8 cellular contexts compared by ENCODE assay signal in the genomic region with DNA sequence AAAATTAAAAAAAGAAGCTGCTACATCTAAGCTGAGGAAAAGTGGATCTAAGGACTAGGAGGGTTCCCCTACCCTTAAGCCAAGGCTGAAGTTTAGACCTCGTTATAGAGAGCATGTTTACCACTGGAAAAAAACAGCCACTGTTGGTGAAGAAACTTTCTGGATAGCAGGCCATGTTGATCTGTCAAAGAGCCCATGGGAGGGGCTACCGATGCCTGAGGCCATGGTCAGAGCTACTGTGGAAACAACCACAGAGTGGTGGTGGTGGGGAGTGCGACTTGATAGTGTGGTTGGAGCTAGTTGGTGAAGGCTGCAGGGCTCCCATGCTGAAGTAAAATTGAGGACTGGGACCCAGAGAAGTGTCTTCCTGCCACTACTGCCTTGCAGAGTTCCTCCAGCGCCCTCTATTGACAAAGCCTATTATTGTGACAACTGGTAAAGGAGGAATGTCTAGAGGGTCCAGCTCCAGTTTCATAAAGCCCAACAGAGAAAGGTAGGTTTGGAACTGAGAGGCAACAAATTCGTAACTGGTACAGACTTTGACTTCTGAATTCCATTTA. TPM values are rescaled to one million over a fixed set of nuclear protein-coding genes. Genes with fewer than 3 reads are reported as not detected.
DNase-seq lines count a peak whose midpoint lies in the region; ATAC-seq and TF ChIP-seq lines count a peak whose summit lies in the region.

No MANE protein-coding gene starts in this region.

- no peaks in the 10 kb centered on the region for H3K9me3 Mint-ChIP-seq in Caco-2 (ENCODE audit: unreplicated experiment)
- peaks cover 16% of the 10 kb centered on the region for H3K9me3 Mint-ChIP-seq in activated naive CD8-positive, alpha-beta T cell treated with anti-CD3 and anti-CD28 coated beads for 36 hours

- H3K36me3 Mint-ChIP-seq in Caco-2 (ENCODE audit: insufficient read depth, unreplicated experiment) = no peaks in the 10 kb centered on the region
- peaks cover 5% of the 10 kb centered on the region for H3K36me3 Mint-ChIP-seq in activated naive CD8-positive, alpha-beta T cell treated with anti-CD3 and anti-CD28 coated beads for 36 hours

- BruUV-seq in Caco-2 (replicated peaks; lab: Mats Ljungman, UMichigan) = no TSS peak

- H3K27ac ChIP-seq in upper lobe of right lung = no peak overlapping the region

- no peak overlapping the region for H3K4me3 Mint-ChIP-seq in Caco-2 (ENCODE audit: unreplicated experiment)
- no peak overlapping the region for H3K4me3 Mint-ChIP-seq in activated naive CD8-positive, alpha-beta T cell treated with anti-CD3 and anti-CD28 coated beads for 36 hours

- CTCF ChIA-PET in Caco-2 (lab: Charles Lee) = interaction anchor here (0.6 to 1.0 kb wide), 6 partner anchors 9 to 778 kb away, joined by 3 to 4 read pairs (median 3); no protein-coding TSS in a partner anchor

- no peak overlapping the region for H3K27ac Mint-ChIP-seq in Caco-2 (ENCODE audit: unreplicated experiment)
- no peak overlapping the region for H3K27ac Mint-ChIP-seq in activated naive CD8-positive, alpha-beta T cell treated with anti-CD3 and anti-CD28 coated beads for 36 hours

- peak; percentile 96 for ATAC-seq in upper lobe of right lung
- no peak for ATAC-seq in GM21737 (IDR thresholded peaks at IDR 0.05; ENCODE audit: unreplicated experiment)

- POLR2A ChIA-PET in Caco-2 (lab: Charles Lee) = interaction anchor here (0.7 kb wide), 1 partner anchor 57 kb away, joined by 5 read pairs; no protein-coding TSS in a partner anchor

- H3K4me1 Mint-ChIP-seq in Caco-2 (ENCODE audit: low read depth, unreplicated experiment) = no peaks in the 10 kb centered on the region
- H3K4me1 Mint-ChIP-seq in activated naive CD8-positive, alpha-beta T cell treated with anti-CD3 and anti-CD28 coated beads for 36 hours = no peaks in the 10 kb centered on the region

- H3K4me3 ChIP-seq in Caco-2 (ENCODE audit: low read depth, low read length) (no peak overlapping the region), upper lobe of right lung (no peak overlapping the region)

- peak; percentile 61 to 63 for TF ChIP-seq CTCF in Caco-2 (IDR thresholded peaks at IDR 0.05; ENCODE audit: insufficient read depth in 1 of 2, low read depth in 1 of 2, low read length in 1 of 2, severe bottlenecking in 1 of 2, unreplicated experiment in 1 of 2)
- peak; percentile 67 for TF ChIP-seq CTCF in upper lobe of right lung (IDR thresholded peaks at IDR 0.05)

- H3K27me3 ChIP-seq in Caco-2 (replicated peaks; ENCODE audit: control insufficient read depth, insufficient read depth, low read length) (no peaks in the 10 kb centered on the region; the same call in 1 of the 2 replicates), upper lobe of right lung (no peaks in the 10 kb centered on the region)

- intact Hi-C loops in Caco-2 (cut with micrococcal nuclease; ENCODE audit: unreplicated experiment) (loop anchor here (1.0 to 10.0 kb wide), 2 partner anchors 80 to 149 kb away; no protein-coding TSS in a partner anchor), upper lobe of right lung (cut with DNase I) (no loop called here), posterior vena cava (cut with DNase I) (no loop called here)

- H3K4me1 ChIP-seq in Caco-2 = no peaks in the 10 kb centered on the region
- no peaks in the 10 kb centered on the region for H3K4me1 ChIP-seq in upper lobe of right lung

- peaks cover 4% of the 10 kb centered on the region for H3K27me3 Mint-ChIP-seq in Caco-2 (ENCODE audit: insufficient read depth, unreplicated experiment)
- peaks cover 24% of the 10 kb centered on the region for H3K27me3 Mint-ChIP-seq in activated naive CD8-positive, alpha-beta T cell treated with anti-CD3 and anti-CD28 coated beads for 36 hours

- DNase-seq in Caco-2 (peak; percentile 64 to 79), H4 (ENCODE audit: low spot score) (peak; percentile 55), NCI-H446 (lab: John Stamatoyannopoulos, UW) (peak; percentile 51 to 62), iPS-NIHi7 (ENCODE audit: extremely low spot score) (peak; percentile 79), upper lobe of right lung (no peak), posterior vena cava (ENCODE audit: low spot score) (no peak)
- peak; percentile 18 for DNase-seq in activated naive CD8-positive, alpha-beta T cell treated with anti-CD3 and anti-CD28 coated beads for 36 hours

- H3K9me3 ChIP-seq in Caco-2 (peaks cover 16% of the 10 kb centered on the region), upper lobe of right lung (peaks cover 10% of the 10 kb centered on the region)

- H3K36me3 ChIP-seq in Caco-2 (ENCODE audit: control insufficient read depth, insufficient read depth, low read length) = no peaks in the 10 kb centered on the region
- no peaks in the 10 kb centered on the region for H3K36me3 ChIP-seq in upper lobe of right lung

RNA-seq across cellular contexts. Expression of gene FAM20A, which starts 12.7 kb away (rescaled TPM):
- total RNA-seq in Caco-2 (2022) = 0.34 and 0.44 TPM in 2 replicates
- not detected in 2 replicates for total RNA-seq in H4 (2014; rRNA removed; shearing (Covaris generic))
- not detected for total RNA-seq in activated naive CD8-positive, alpha-beta T cell treated with anti-CD3 and anti-CD28 coated beads for 36 hours
- total RNA-seq in upper lobe of right lung = 43.3 TPM
- total RNA-seq in posterior vena cava = 10 to 100 TPM; 17.6 to 29.9 TPM

Comparison
In these comparisons a context has a peak if more than half of its experiments do, and no peak if none do; other contexts are left out.
1. DNase-seq: peak in Caco-2 (2 of 2), H4 (single experiment), NCI-H446 (2 of 2), activated naive CD8-positive, alpha-beta T cell treated with anti-CD3 and anti-CD28 coated beads for 36 hours (single experiment) and iPS-NIHi7 (single experiment); none in upper lobe of right lung (single experiment) and posterior vena cava (single experiment).
2. RNA of gene FAM20A, which starts 12.7 kb away (total RNA-seq): 43.3 TPM in upper lobe of right lung (single experiment) and 17.6 to 29.9 TPM in posterior vena cava; 0.34 to 0.44 TPM in Caco-2, not detected in H4 and not detected in activated naive CD8-positive, alpha-beta T cell treated with anti-CD3 and anti-CD28 coated beads for 36 hours; every median in the first group is over 10 times any median in the second.